Comparison of ENCODE assay signal across 8 cellular contexts in genomic region chr1:12435639-12436344, GRCh38.
DNase-seq lines count a peak whose midpoint lies in the region; ATAC-seq and TF ChIP-seq lines count a peak whose summit lies in the region.

No MANE protein-coding gene starts in this region.

- H3K9me3 Mint-ChIP-seq in CD8-positive, alpha-beta T cell, result peaks cover 3% of the 10 kb centered on the region

- no peaks in the 10 kb centered on the region for H3K27me3 ChIP-seq in CD8-positive, alpha-beta T cell (ENCODE audit: insufficient read depth, low read length)

- no peak for DNase-seq in CD8-positive, alpha-beta T cell
- DNase-seq in HT1080 (ENCODE audit: low read depth) (peak; percentile 78), astrocyte of the spinal cord (ENCODE audit: low read depth, low spot score) (peak; percentile 65), pulmonary artery endothelial cell (ENCODE audit: low read depth, low spot score) (peak; percentile 87), erythroblast (lab: John Stamatoyannopoulos, UW) (no peak), sciatic nerve (ENCODE audit: low spot score) (no peak), NCI-H1048 (lab: John Stamatoyannopoulos, UW) (no peak)

- in situ Hi-C loops in astrocyte of the spinal cord (cut with HindIII; ENCODE audit: low sequenced_read_pairs), result no loop called here

- H3K4me1 ChIP-seq in CD8-positive, alpha-beta T cell (ENCODE audit: insufficient read depth, low read length), result peaks cover 72% of the 10 kb centered on the region

- H3K36me3 Mint-ChIP-seq in CD8-positive, alpha-beta T cell, result peaks cover 9% of the 10 kb centered on the region

- H3K36me3 ChIP-seq in CD8-positive, alpha-beta T cell (ENCODE audit: insufficient read depth, low read length), result no peaks in the 10 kb centered on the region

- H3K27ac ChIP-seq in CD8-positive, alpha-beta T cell (ENCODE audit: low read depth, low read length), result peak overlapping the region; percentile 8

- no peaks in the 10 kb centered on the region for H3K9me3 ChIP-seq in CD8-positive, alpha-beta T cell (ENCODE audit: low read length)

- no peaks in the 10 kb centered on the region for H3K27me3 Mint-ChIP-seq in CD8-positive, alpha-beta T cell (ENCODE audit: low read depth)

- POLR2A ChIA-PET in CD8-positive, alpha-beta T cell (lab: Charles Lee), result interaction anchor here (0.7 to 1.5 kb wide), 4 partner anchors 22 to 223 kb away, joined by 3 to 4 read pairs (median 3); no protein-coding TSS in a partner anchor

- peak overlapping the region; percentile 13 for H3K4me3 ChIP-seq in CD8-positive, alpha-beta T cell (ENCODE audit: low read depth, low read length)
- H3K4me3 ChIP-seq in astrocyte of the spinal cord (ENCODE audit: low read depth, low read length), result no peak overlapping the region

- CTCF ChIA-PET in CD8-positive, alpha-beta T cell (lab: Charles Lee), result interaction anchor here (0.7 kb wide), 1 partner anchor 70 kb away, joined by 3 read pairs; no protein-coding TSS in a partner anchor

- intact Hi-C loops in CD8-positive, alpha-beta T cell (cut with DNase I, micrococcal nuclease), result loop anchor here (1.0 to 10.0 kb wide), 4 partner anchors 42 to 182 kb away; partner anchors contain the start of gene DHRS3 (in 1 of the 2)
- intact Hi-C loops in sciatic nerve (cut with DNase I), result no loop called here

- peak overlapping the region; percentile 60 for H3K4me3 Mint-ChIP-seq in CD8-positive, alpha-beta T cell

- TF ChIP-seq CTCF in CD8-positive, alpha-beta T cell (IDR thresholded peaks at IDR 0.05), result no peak
- no peak for TF ChIP-seq CTCF in astrocyte of the spinal cord (IDR thresholded peaks at IDR 0.05; ENCODE audit: low read depth, low read length)

- peak; percentile 39 for ATAC-seq in CD8-positive, alpha-beta T cell
- ATAC-seq in GM21367 (IDR thresholded peaks at IDR 0.05; ENCODE audit: unreplicated experiment) (peak; percentile 65), sciatic nerve (no peak)

- H3K27ac Mint-ChIP-seq in CD8-positive, alpha-beta T cell, result peak overlapping the region; percentile 86

- no peak for TF ChIP-seq POLR2A in erythroblast (IDR thresholded peaks at IDR 0.05; ENCODE audit: low read length)

- H3K4me1 Mint-ChIP-seq in CD8-positive, alpha-beta T cell (ENCODE audit: low read depth), result peaks cover 86% of the 10 kb centered on the region

Comparison
In these comparisons a context has a peak if more than half of its experiments do, and no peak if none do; other contexts are left out.
1. DNase-seq: peak in HT1080 (single experiment), astrocyte of the spinal cord (single experiment) and pulmonary artery endothelial cell (single experiment); none in CD8-positive, alpha-beta T cell (0 of 7), erythroblast (0 of 2), sciatic nerve (single experiment) and NCI-H1048 (single experiment).